ENCODE assay signal across 1 cellular context in the genomic region with DNA sequence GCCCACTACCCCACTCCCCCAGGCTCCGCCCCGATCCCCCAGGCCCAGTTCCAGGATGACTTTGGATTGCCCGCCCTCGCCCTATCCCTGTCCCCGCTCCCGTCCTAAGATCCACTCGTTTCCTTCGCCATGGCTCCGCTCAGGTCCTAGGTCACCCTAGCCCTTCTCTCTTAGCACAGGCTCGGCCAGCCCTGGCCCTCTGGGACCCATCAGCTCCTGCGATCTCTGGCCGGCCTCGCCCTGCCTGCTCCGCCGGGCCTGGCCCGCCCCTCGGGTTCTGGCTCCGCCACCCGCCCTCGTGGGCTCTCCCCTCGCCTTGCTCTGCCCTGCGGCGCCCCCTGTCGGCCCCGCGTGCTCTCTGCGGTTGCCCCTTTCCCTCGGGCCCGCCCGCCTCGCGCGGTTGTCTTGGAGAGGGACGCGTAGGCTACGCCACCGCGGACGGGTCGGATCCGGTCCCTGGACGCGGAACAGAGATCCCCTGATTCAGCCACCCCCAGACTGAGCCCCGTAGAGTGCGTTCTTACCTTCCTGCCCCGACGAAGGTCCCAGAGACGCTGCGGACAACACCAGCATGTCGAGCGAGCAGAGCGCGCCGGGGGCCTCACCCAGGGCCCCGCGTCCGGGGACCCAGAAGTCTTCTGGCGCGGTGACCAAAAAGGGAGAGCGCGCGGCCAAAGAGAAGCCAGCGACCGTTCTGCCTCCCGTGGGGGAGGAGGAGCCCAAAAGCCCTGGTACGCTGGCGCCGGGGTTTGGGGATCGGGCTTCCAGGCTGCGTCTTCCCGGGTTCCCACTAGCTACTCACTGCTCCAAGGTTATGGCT.
TF ChIP-seq lines count a peak whose summit lies in the region.

A gene (plus strand): TSS at position 400 of the 820 bp plus-strand sequence. CDS start 172 bp downstream, at position 572.

TF ChIP-seq in HEK293, 187 proteins besides CTCF, POLR2A, EP300 and RAD21 (continued from another document):
- peak; percentile 69 for TF ChIP-seq KLF16 (tag by site-specific recombination; IDR thresholded peaks at IDR 0.05)
- TF ChIP-seq ZNF132 (tag by site-specific recombination; IDR thresholded peaks at IDR 0.05; ENCODE audit: borderline replicate concordance) = no peak
- TF ChIP-seq SP3 (tag by site-specific recombination; IDR thresholded peaks at IDR 0.05) = peak; percentile 76
- TF ChIP-seq, protein P1, sequence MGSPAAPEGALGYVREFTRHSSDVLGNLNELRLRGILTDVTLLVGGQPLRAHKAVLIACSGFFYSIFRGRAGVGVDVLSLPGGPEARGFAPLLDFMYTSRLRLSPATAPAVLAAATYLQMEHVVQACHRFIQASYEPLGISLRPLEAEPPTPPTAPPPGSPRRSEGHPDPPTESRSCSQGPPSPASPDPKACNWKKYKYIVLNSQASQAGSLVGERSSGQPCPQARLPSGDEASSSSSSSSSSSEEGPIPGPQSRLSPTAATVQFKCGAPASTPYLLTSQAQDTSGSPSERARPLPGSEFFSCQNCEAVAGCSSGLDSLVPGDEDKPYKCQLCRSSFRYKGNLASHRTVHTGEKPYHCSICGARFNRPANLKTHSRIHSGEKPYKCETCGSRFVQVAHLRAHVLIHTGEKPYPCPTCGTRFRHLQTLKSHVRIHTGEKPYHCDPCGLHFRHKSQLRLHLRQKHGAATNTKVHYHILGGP (tag by site-specific recombination; IDR thresholded peaks at IDR 0.05) = no peak
- peak; percentile 41; the same call in 1 of the 2 replicates for TF ChIP-seq SP7 (tag by site-specific recombination; IDR thresholded peaks at IDR 0.05)
- TF ChIP-seq ZNF571 (tag by site-specific recombination; IDR thresholded peaks at IDR 0.05) = no peak
- peak; percentile 74 for TF ChIP-seq ZNF335 (tag by site-specific recombination; conservative IDR thresholded peaks at IDR 0.05)
- no peak for TF ChIP-seq MZF1 (tag by site-specific recombination; IDR thresholded peaks at IDR 0.05; ENCODE audit: borderline replicate concordance)
- TF ChIP-seq ZNF114 (tag by site-specific recombination; IDR thresholded peaks at IDR 0.05) = no peak
- peak; percentile 11; the same call in 1 of the 2 replicates for TF ChIP-seq GLIS2 (tag by site-specific recombination; IDR thresholded peaks at IDR 0.05)
- TF ChIP-seq, protein P2, sequence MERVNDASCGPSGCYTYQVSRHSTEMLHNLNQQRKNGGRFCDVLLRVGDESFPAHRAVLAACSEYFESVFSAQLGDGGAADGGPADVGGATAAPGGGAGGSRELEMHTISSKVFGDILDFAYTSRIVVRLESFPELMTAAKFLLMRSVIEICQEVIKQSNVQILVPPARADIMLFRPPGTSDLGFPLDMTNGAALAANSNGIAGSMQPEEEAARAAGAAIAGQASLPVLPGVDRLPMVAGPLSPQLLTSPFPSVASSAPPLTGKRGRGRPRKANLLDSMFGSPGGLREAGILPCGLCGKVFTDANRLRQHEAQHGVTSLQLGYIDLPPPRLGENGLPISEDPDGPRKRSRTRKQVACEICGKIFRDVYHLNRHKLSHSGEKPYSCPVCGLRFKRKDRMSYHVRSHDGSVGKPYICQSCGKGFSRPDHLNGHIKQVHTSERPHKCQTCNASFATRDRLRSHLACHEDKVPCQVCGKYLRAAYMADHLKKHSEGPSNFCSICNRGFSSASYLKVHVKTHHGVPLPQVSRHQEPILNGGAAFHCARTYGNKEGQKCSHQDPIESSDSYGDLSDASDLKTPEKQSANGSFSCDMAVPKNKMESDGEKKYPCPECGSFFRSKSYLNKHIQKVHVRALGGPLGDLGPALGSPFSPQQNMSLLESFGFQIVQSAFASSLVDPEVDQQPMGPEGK (tag by site-specific recombination; IDR thresholded peaks at IDR 0.05) = peak; percentile 74
- peak; percentile 42; the same call in 1 of the 2 replicates for TF ChIP-seq ZNF561 (tag by site-specific recombination; IDR thresholded peaks at IDR 0.05; ENCODE audit: borderline replicate concordance)
- peak; percentile 81; the same call in 1 of the 2 replicates for TF ChIP-seq ZNF600 (tag by site-specific recombination; IDR thresholded peaks at IDR 0.05)
- peak; percentile 36 for TF ChIP-seq ZBTB8A (tag by site-specific recombination; IDR thresholded peaks at IDR 0.05)
- TF ChIP-seq KLF8 (tag by site-specific recombination; IDR thresholded peaks at IDR 0.05) = peak; percentile 50; the same call in 1 of the 2 replicates
- peak; percentile 38 for TF ChIP-seq ZNF654 (tag by site-specific recombination; IDR thresholded peaks at IDR 0.05; ENCODE audit: low read depth)
- TF ChIP-seq EGR2 (tag by site-specific recombination; IDR thresholded peaks at IDR 0.05; ENCODE audit: low read depth) = peak; percentile 49; the same call in 1 of the 2 replicates
- TF ChIP-seq, protein P3, sequence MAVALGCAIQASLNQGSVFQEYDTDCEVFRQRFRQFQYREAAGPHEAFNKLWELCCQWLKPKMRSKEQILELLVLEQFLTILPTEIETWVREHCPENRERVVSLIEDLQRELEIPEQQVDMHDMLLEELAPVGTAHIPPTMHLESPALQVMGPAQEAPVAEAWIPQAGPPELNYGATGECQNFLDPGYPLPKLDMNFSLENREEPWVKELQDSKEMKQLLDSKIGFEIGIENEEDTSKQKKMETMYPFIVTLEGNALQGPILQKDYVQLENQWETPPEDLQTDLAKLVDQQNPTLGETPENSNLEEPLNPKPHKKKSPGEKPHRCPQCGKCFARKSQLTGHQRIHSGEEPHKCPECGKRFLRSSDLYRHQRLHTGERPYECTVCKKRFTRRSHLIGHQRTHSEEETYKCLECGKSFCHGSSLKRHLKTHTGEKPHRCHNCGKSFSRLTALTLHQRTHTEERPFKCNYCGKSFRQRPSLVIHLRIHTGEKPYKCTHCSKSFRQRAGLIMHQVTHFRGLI (tag by site-specific recombination; IDR thresholded peaks at IDR 0.05) = peak; percentile 42; the same call in 1 of the 2 replicates
- peak; percentile 47; the same call in 1 of the 2 replicates for TF ChIP-seq ZBTB48 (tag by site-specific recombination; IDR thresholded peaks at IDR 0.05)
- peak; percentile 71; the same call in 1 of the 2 replicates for TF ChIP-seq ZBTB17 (tag by site-specific recombination; IDR thresholded peaks at IDR 0.05)
- TF ChIP-seq, protein P4, sequence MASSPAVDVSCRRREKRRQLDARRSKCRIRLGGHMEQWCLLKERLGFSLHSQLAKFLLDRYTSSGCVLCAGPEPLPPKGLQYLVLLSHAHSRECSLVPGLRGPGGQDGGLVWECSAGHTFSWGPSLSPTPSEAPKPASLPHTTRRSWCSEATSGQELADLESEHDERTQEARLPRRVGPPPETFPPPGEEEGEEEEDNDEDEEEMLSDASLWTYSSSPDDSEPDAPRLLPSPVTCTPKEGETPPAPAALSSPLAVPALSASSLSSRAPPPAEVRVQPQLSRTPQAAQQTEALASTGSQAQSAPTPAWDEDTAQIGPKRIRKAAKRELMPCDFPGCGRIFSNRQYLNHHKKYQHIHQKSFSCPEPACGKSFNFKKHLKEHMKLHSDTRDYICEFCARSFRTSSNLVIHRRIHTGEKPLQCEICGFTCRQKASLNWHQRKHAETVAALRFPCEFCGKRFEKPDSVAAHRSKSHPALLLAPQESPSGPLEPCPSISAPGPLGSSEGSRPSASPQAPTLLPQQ (tag by site-specific recombination; IDR thresholded peaks at IDR 0.05) = peak; percentile 29
- TF ChIP-seq, protein P5, sequence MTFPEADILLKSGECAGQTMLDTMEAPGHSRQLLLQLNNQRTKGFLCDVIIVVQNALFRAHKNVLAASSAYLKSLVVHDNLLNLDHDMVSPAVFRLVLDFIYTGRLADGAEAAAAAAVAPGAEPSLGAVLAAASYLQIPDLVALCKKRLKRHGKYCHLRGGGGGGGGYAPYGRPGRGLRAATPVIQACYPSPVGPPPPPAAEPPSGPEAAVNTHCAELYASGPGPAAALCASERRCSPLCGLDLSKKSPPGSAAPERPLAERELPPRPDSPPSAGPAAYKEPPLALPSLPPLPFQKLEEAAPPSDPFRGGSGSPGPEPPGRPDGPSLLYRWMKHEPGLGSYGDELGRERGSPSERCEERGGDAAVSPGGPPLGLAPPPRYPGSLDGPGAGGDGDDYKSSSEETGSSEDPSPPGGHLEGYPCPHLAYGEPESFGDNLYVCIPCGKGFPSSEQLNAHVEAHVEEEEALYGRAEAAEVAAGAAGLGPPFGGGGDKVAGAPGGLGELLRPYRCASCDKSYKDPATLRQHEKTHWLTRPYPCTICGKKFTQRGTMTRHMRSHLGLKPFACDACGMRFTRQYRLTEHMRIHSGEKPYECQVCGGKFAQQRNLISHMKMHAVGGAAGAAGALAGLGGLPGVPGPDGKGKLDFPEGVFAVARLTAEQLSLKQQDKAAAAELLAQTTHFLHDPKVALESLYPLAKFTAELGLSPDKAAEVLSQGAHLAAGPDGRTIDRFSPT (tag by site-specific recombination; IDR thresholded peaks at IDR 0.05) = 0 out of 2 replicates have a peak, but pooled peaks have one; percentile 21
- peak; percentile 59; the same call in 1 of the 2 replicates for TF ChIP-seq KLF9 (tag by site-specific recombination; IDR thresholded peaks at IDR 0.05; ENCODE audit: low read depth)
- TF ChIP-seq PRDM1 (tag by site-specific recombination; IDR thresholded peaks at IDR 0.05) = no peak
- peak; percentile 61; the same call in 1 of the 2 replicates for TF ChIP-seq ZFHX2 (tag by site-specific recombination; conservative IDR thresholded peaks at IDR 0.05)
- no peak for TF ChIP-seq ZNF416 (tag by site-specific recombination; IDR thresholded peaks at IDR 0.05)
- peak; percentile 81 for TF ChIP-seq KLF1 (tag by site-specific recombination; IDR thresholded peaks at IDR 0.05)
- TF ChIP-seq ZFP69B (tag by site-specific recombination; IDR thresholded peaks at IDR 0.05) = peak; percentile 34; the same call in 1 of the 2 replicates
- TF ChIP-seq, protein P6, sequence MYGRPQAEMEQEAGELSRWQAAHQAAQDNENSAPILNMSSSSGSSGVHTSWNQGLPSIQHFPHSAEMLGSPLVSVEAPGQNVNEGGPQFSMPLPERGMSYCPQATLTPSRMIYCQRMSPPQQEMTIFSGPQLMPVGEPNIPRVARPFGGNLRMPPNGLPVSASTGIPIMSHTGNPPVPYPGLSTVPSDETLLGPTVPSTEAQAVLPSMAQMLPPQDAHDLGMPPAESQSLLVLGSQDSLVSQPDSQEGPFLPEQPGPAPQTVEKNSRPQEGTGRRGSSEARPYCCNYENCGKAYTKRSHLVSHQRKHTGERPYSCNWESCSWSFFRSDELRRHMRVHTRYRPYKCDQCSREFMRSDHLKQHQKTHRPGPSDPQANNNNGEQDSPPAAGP (tag by site-specific recombination; IDR thresholded peaks at IDR 0.05) = peak; percentile 75
- 0 out of 2 replicates have a peak, but pooled peaks have one; percentile 12 for TF ChIP-seq ZNF394 (tag by site-specific recombination; IDR thresholded peaks at IDR 0.05; ENCODE audit: borderline replicate concordance)
